In genomic region chr6:118705799-118706481, GRCh38 we compare ENCODE assay signal across 8 cellular contexts. TPM values are rescaled to one million over a fixed set of nuclear protein-coding genes. Genes with fewer than 3 reads are reported as not detected.
DNase-seq lines count a peak whose midpoint lies in the region; ATAC-seq and TF ChIP-seq lines count a peak whose summit lies in the region.

No MANE protein-coding gene starts in this region.

- TF ChIP-seq CTCF in OCI-LY7 (conservative IDR thresholded peaks at IDR 0.05; ENCODE audit: low read length) (no peak), osteoblast (IDR thresholded peaks at IDR 0.05; ENCODE audit: extremely low read depth, low read depth, low read length) (no peak), BE2C (IDR thresholded peaks at IDR 0.05; ENCODE audit: low read depth, low read length) (no peak)

- DNase-seq in Right ventricle myocardium inferior (ENCODE audit: missing footprints) (no peak), cardiac septum (ENCODE audit: low spot score) (no peak), OCI-LY7 (ENCODE audit: low spot score) (no peak), osteoblast (ENCODE audit: insufficient read length, low spot score, missing footprints) (no peak), NCI-H2029 (lab: John Stamatoyannopoulos, UW) (no peak), BE2C (no peak)

- intact Hi-C loops in Right ventricle myocardium inferior (cut with DNase I): loop anchor here (5.0 kb wide), 1 partner anchor 39 kb away; no protein-coding TSS in a partner anchor
- intact Hi-C loops in cardiac septum (cut with DNase I): no loop called here
- intact Hi-C loops in OCI-LY7 (cut with micrococcal nuclease; ENCODE audit: unreplicated experiment): no loop called here

- POLR2A ChIA-PET in OCI-LY7 (lab: Charles Lee): interaction anchor here (1.0 to 2.6 kb wide), 3 partner anchors 9 to 185 kb away, joined by 3 to 14 read pairs (median 3); no protein-coding TSS in a partner anchor

- H3K36me3 ChIP-seq in OCI-LY7 (ENCODE audit: insufficient read depth, low read length) (peaks cover 8% of the 10 kb centered on the region), ectodermal cell (ENCODE audit: control insufficient read depth, insufficient read depth, low read length) (no peaks in the 10 kb centered on the region), osteoblast (ENCODE audit: insufficient read depth, low read length) (no peaks in the 10 kb centered on the region), BE2C (no peaks in the 10 kb centered on the region)

- H3K27me3 ChIP-seq in ectodermal cell (ENCODE audit: control insufficient read depth, insufficient read depth, low read length, poor library complexity, severe bottlenecking) (no peaks in the 10 kb centered on the region), osteoblast (ENCODE audit: insufficient read depth, low read length) (no peaks in the 10 kb centered on the region), BE2C (no peaks in the 10 kb centered on the region)

- peaks cover 32% of the 10 kb centered on the region; the same call in 1 of the 2 replicates for H3K79me2 ChIP-seq in OCI-LY7 (ENCODE audit: insufficient read depth, low read depth, low read length)
- H3K79me2 ChIP-seq in osteoblast (ENCODE audit: insufficient read depth, low read length): no peaks in the 10 kb centered on the region

- WGBS in ectodermal cell, 2 experiments: 50 to 57% methylated on average over 4 of the region's 4 CpGs

- BruUV-seq in OCI-LY7 (replicated peaks; lab: Mats Ljungman, UMichigan): no TSS peak

- H2AFZ ChIP-seq in OCI-LY7 (ENCODE audit: low read length): no peak overlapping the region
- peak overlapping the region; percentile 63 for H2AFZ ChIP-seq in osteoblast (ENCODE audit: low read length)

- CTCF ChIA-PET in OCI-LY7 (lab: Charles Lee; ENCODE audit: unreplicated experiment): interaction anchor here (1.0 kb wide), 1 partner anchor 13 kb away, joined by 4 read pairs; no protein-coding TSS in a partner anchor

- H3K27ac ChIP-seq in OCI-LY7 (ENCODE audit: low read depth, low read length, poor library complexity, severe bottlenecking) (no peak overlapping the region), ectodermal cell (ENCODE audit: insufficient read depth, low read depth, low read length, poor library complexity, severe bottlenecking) (peak overlapping the region; percentile 65), osteoblast (ENCODE audit: low read depth, low read length) (peak overlapping the region; percentile 96)

- no peaks in the 10 kb centered on the region for H3K9me3 ChIP-seq in OCI-LY7 (ENCODE audit: low read length)
- H3K9me3 ChIP-seq in ectodermal cell (ENCODE audit: control insufficient read depth, low read length): no peaks in the 10 kb centered on the region
- H3K9me3 ChIP-seq in osteoblast (ENCODE audit: low read depth, low read length): no peaks in the 10 kb centered on the region
- H3K9me3 ChIP-seq in BE2C: no peaks in the 10 kb centered on the region

- H4K20me1 ChIP-seq in OCI-LY7 (ENCODE audit: insufficient read depth, low read length) (no peaks in the 10 kb centered on the region), osteoblast (ENCODE audit: insufficient read depth, low read length) (no peaks in the 10 kb centered on the region)

- H3K9me2 ChIP-seq in OCI-LY7 (ENCODE audit: insufficient read depth, low read length): no peaks in the 10 kb centered on the region

- ATAC-seq in Right ventricle myocardium inferior (peak; percentile 28), HG02678 (IDR thresholded peaks at IDR 0.05; ENCODE audit: unreplicated experiment) (peak; percentile 35)

- peaks cover 54% of the 10 kb centered on the region for H3K4me1 ChIP-seq in OCI-LY7 (ENCODE audit: insufficient read depth, low read length, poor library complexity, severe bottlenecking)
- peaks cover 32% of the 10 kb centered on the region for H3K4me1 ChIP-seq in ectodermal cell (ENCODE audit: control insufficient read depth, insufficient read depth, low read length)
- peaks cover 59% of the 10 kb centered on the region for H3K4me1 ChIP-seq in osteoblast (ENCODE audit: insufficient read depth, low read length)
- peaks cover 27% of the 10 kb centered on the region for H3K4me1 ChIP-seq in BE2C

- peak overlapping the region; percentile 30 for H3K4me3 ChIP-seq in OCI-LY7 (ENCODE audit: low read depth, low read length, poor library complexity, severe bottlenecking)
- H3K4me3 ChIP-seq in ectodermal cell (ENCODE audit: insufficient read depth, low read depth, low read length): no peak overlapping the region
- H3K4me3 ChIP-seq in osteoblast (ENCODE audit: insufficient read depth, low read length): peak overlapping the region; percentile 56
- H3K4me3 ChIP-seq in BE2C (ENCODE audit: low read depth, low read length): no peak overlapping the region

- H3K4me2 ChIP-seq in OCI-LY7 (ENCODE audit: low read length) (peak overlapping the region; percentile 69), osteoblast (ENCODE audit: insufficient read depth, low read length) (peak overlapping the region; percentile 86)

RNA-seq across cellular contexts. Expression of gene CEP85L, which starts 54.5 kb away (rescaled TPM):
- total RNA-seq in Right ventricle myocardium inferior (16.7 TPM), cardiac septum (6.6 TPM), OCI-LY7 (2022) (12.0 and 15.4 TPM in 2 replicates), osteoblast (15.2 and 15.3 TPM in 2 replicates)
- total RNA-seq in OCI-LY7 (2014; rRNA removed; shearing (Covaris generic)): 7.4 and 9.6 TPM in 2 replicates
- 4.4 TPM for polyA plus RNA-seq in ectodermal cell (2013, experiment 1 of 4)
- polyA plus RNA-seq in ectodermal cell (2013, experiment 2 of 4): 3.1 TPM
- 3.2 TPM for polyA plus RNA-seq in ectodermal cell (2013, experiment 3 of 4)
- polyA plus RNA-seq in ectodermal cell (2013, experiment 4 of 4): 3.6 TPM
- 1.5 TPM for polyA plus RNA-seq in BE2C (2012; ENCODE audit: insufficient read depth, insufficient read length, low read depth)

Comparison
In these comparisons a context has a peak if more than half of its experiments do, and no peak if none do; other contexts are left out.
1. H3K4me3 ChIP-seq: peak in OCI-LY7 (single experiment) and osteoblast (single experiment); none in ectodermal cell (single experiment) and BE2C (single experiment).